Comparison of ENCODE assay signal across 8 cellular contexts in genomic region chr1:204288061-204288588, GRCh38.
DNase-seq lines count a peak whose midpoint lies in the region; ATAC-seq, FAIRE-seq and TF ChIP-seq lines count a peak whose summit lies in the region.

No MANE protein-coding gene starts in this region.

- no peaks in the 10 kb centered on the region for H3K27me3 ChIP-seq in HUES64 (ENCODE audit: insufficient read depth, low read length)
- H3K27me3 ChIP-seq in RWPE2 (ENCODE audit: insufficient read depth, poor library complexity, severe bottlenecking): no peaks in the 10 kb centered on the region
- no peaks in the 10 kb centered on the region for H3K27me3 ChIP-seq in right atrium auricular region
- no peaks in the 10 kb centered on the region for H3K27me3 ChIP-seq in small intestine (ENCODE audit: control insufficient read depth in 2 of 2, insufficient read depth in 2 of 2, low read length in 2 of 2)

- H3K27ac ChIP-seq in HUES64 (ENCODE audit: low read depth, low read length) (no peak overlapping the region; the same call in 1 of the 2 replicates), RWPE2 (ENCODE audit: poor library complexity, severe bottlenecking) (peak overlapping the region; percentile 46), right atrium auricular region (peak overlapping the region; percentile 76 to 92), small intestine (ENCODE audit: low read depth in 1 of 2, low read length in 1 of 2) (peak overlapping the region in 1 of 2 donors; percentile 59)

- peak overlapping the region; percentile 26; the same call in 1 of the 2 replicates for H3K4me3 ChIP-seq in HUES64 (ENCODE audit: low read length)
- no peak overlapping the region for H3K4me3 ChIP-seq in RWPE2 (ENCODE audit: severe bottlenecking)
- peak overlapping the region; percentile 13 to 41 for H3K4me3 ChIP-seq in right atrium auricular region
- H3K4me3 ChIP-seq in small intestine (ENCODE audit: low read depth in 1 of 2, low read length in 2 of 2): no peak overlapping the region

- peak; percentile 98 for DNase-seq in RWPE2 (ENCODE audit: low spot score)
- peak; percentile 92 for DNase-seq in right atrium auricular region (ENCODE audit: low spot score)
- peak; percentile 74 for DNase-seq in small intestine
- no peak for DNase-seq in nucleus accumbens (lab: John Stamatoyannopoulos, UW)
- no peak for DNase-seq in activated gamma-delta T cell treated with Interleukin-2 at 50 U/mL for 16 hours

- H3K36me3 ChIP-seq in HUES64 (ENCODE audit: insufficient read depth, low read length) (no peaks in the 10 kb centered on the region), RWPE2 (ENCODE audit: low read depth) (no peaks in the 10 kb centered on the region), right atrium auricular region (no peaks in the 10 kb centered on the region), small intestine (ENCODE audit: control insufficient read depth in 2 of 2, insufficient read depth in 2 of 2, low read length in 2 of 2) (no peaks in the 10 kb centered on the region)

- H3K9me3 ChIP-seq in HUES64 (ENCODE audit: insufficient read depth, low read depth, low read length) (no peaks in the 10 kb centered on the region), RWPE2 (ENCODE audit: severe bottlenecking) (no peaks in the 10 kb centered on the region), right atrium auricular region (no peaks in the 10 kb centered on the region), small intestine (ENCODE audit: control insufficient read depth, low read depth) (no peaks in the 10 kb centered on the region)

- TF ChIP-seq CTCF in RWPE2 (IDR thresholded peaks at IDR 0.05; ENCODE audit: poor library complexity, severe bottlenecking): no peak
- TF ChIP-seq CTCF in right atrium auricular region (IDR thresholded peaks at IDR 0.05): no peak

- H3K4me1 ChIP-seq in HUES64 (ENCODE audit: insufficient read depth, low read length): peaks cover 31% of the 10 kb centered on the region
- peaks cover 23% of the 10 kb centered on the region for H3K4me1 ChIP-seq in RWPE2 (ENCODE audit: insufficient read depth, poor library complexity, severe bottlenecking)
- peaks cover 0 to 71% of the 10 kb centered on the region in 2 donors for H3K4me1 ChIP-seq in right atrium auricular region
- H3K4me1 ChIP-seq in small intestine (ENCODE audit: control insufficient read depth in 2 of 2, insufficient read depth in 1 of 2, low read depth in 1 of 2, low read length in 1 of 2): peaks cover 8 to 9% of the 10 kb centered on the region in 2 donors

- peak; percentile 99 for ATAC-seq in RWPE2 (ENCODE audit: low read depth)
- no peak for ATAC-seq in GM18909 (IDR thresholded peaks at IDR 0.05; ENCODE audit: poor library complexity, unreplicated experiment)
- ATAC-seq in GM19328 (IDR thresholded peaks at IDR 0.05; ENCODE audit: unreplicated experiment): no peak

- no peak for FAIRE-seq in small intestine (lab: Jason Lieb, UNC)

- H3K9ac ChIP-seq in HUES64 (ENCODE audit: low read depth, low read length): no peak overlapping the region

- 77% methylated on average over 7 of the region's 8 CpGs for WGBS in HUES64
- WGBS in small intestine, 3 donors: 27 to 54% (median 44%) methylated on average over 8 of the region's 8 CpGs

Comparison
In these comparisons a context has a peak if more than half of its experiments do, and no peak if none do; other contexts are left out.
1. H3K4me3 ChIP-seq: peak in HUES64 (single experiment) and right atrium auricular region (2 of 2); none in RWPE2 (single experiment) and small intestine (0 of 2).
2. DNase-seq: peak in RWPE2 (single experiment), right atrium auricular region (single experiment) and small intestine (single experiment); none in nucleus accumbens (0 of 56) and activated gamma-delta T cell treated with Interleukin-2 at 50 U/mL for 16 hours (single experiment).